Comparison of ENCODE assay signal across 22 cellular contexts in the genomic region with DNA sequence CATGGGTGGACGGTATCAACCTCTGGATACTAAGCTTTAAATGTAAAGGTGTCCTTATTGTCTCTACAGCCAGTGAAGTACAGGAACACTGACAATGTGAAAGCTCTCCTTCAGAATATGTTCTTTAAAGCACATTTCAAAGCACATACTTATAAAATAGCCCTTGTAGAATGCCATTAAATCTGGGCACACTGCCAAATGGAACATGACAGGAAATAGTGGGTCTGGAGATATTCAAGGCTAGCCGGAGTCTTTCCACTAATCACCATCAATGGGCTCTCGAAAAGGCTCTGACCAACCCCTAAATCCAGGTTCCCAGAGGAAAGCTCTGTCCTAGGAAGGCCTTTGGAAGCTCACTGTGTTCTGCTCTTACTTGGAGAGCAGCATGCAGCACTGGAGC. TPM values are rescaled to one million over a fixed set of nuclear protein-coding genes. Genes with fewer than 3 reads are reported as not detected.
A peak's percentile ranks its signal among the peaks of the same experiment; 100 is the strongest.
DNase-seq lines count a peak whose midpoint lies in the region; ATAC-seq and TF ChIP-seq lines count a peak whose summit lies in the region.
"Had no signal": no experiment of that assay in that cellular context is flagged by ENCODE, and none has a peak within 500 bp of the region (broad histone marks: within the 10 kb centered on the region; RNA-seq: fewer than 3 reads in every experiment).

No MANE protein-coding gene starts in this region.

- no peak for TF ChIP-seq CTCF in left lung (IDR thresholded peaks at IDR 0.05)

- H3K9me3 ChIP-seq in left lung, result peaks cover 0 to 6% of the 10 kb centered on the region in 2 donors
- H3K9me3 ChIP-seq: testis had no signal

- H3K27ac ChIP-seq in left lung, result no peak overlapping the region
- H3K27ac ChIP-seq in substantia nigra (ENCODE audit: low read depth, low read length, poor library complexity, severe bottlenecking), result no peak overlapping the region
- H3K27ac ChIP-seq: GM23248, sigmoid colon, testis had no signal

- DNase-seq in HT1080 (ENCODE audit: low read depth) (peak; percentile 14), NCI-H2081 (lab: John Stamatoyannopoulos, UW) (peak; percentile 45 to 75), NCI-H748 treated with DMSO at 0.1 percent for 48 hours (lab: John Stamatoyannopoulos, UW) (peak; percentile 49), left lung (no peak), substantia nigra (lab: John Stamatoyannopoulos, UW) (no peak), T1000 (lab: John Stamatoyannopoulos, UW) (no peak)
- DNase-seq: activated CD4-positive, alpha-beta T cell treated with anti-CD3 and anti-CD28 coated beads, Interleukin-2, amount 10 ng/mL, durations not matched to agents 7 days and 5 days; CD4-positive, alpha-beta T cell; DMS53; endodermal cell; GM23248; head of caudate nucleus; left ventricle myocardium superior; nephron progenitor cell; sigmoid colon; testis had no signal

- ATAC-seq in left lung (peak; percentile 56), GM19351 (IDR thresholded peaks at IDR 0.05; ENCODE audit: unreplicated experiment) (no peak)
- ATAC-seq: GM12878; left ventricle myocardium superior; Right ventricle myocardium inferior; stimulated activated memory B cell treated with anti-CD40 and anti-IgM and Interleukin-4, amounts not matched to agents 10 μg/mL and 1 μg/mL and 100 μg/mL, for 72 hours had no signal

- no peaks in the 10 kb centered on the region for H3K27me3 ChIP-seq in left lung
- H3K27me3 ChIP-seq: sigmoid colon, testis had no signal

- no peaks in the 10 kb centered on the region for H3K4me1 ChIP-seq in left lung
- H3K4me1 ChIP-seq: sigmoid colon, testis had no signal

- H3K4me3 ChIP-seq in left lung, result no peak overlapping the region
- H3K4me3 ChIP-seq: GM12878, GM23248, sigmoid colon, testis had no signal

- no peaks in the 10 kb centered on the region for H3K36me3 ChIP-seq in left lung
- H3K36me3 ChIP-seq: sigmoid colon had no signal

- intact Hi-C loops in left lung (cut with DNase I), result no loop called here

RNA-seq across cellular contexts. Expression of gene PLD5, which starts 46.6 kb away (rescaled TPM):
- total RNA-seq in HT1080 (2014; rRNA removed; shearing (Covaris generic)), result 0.33 and 1.2 TPM in 2 replicates
- polyA plus RNA-seq in HT1080 (2015; cell fraction: cytosol; rRNA removed), result 0.09 and 0.21 TPM in 2 replicates
- 0.11 TPM in 1 of 2 replicates, not detected in the other for polyA plus RNA-seq in HT1080 (2015; cell fraction: nucleus; rRNA removed)
- 10 to 100 TPM in 1 of 2 donors, under 1 TPM in 1; 0.55 to 11.0 TPM for total RNA-seq in left lung
- total RNA-seq: activated CD4-positive, alpha-beta T cell treated with anti-CD3 and anti-CD28 coated beads, Interleukin-2, amount 10 ng/mL, durations not matched to agents 7 days and 5 days; CD4-positive, alpha-beta T cell; GM12878; GM23248; left ventricle myocardium superior; NCI-H460; Right ventricle myocardium inferior; T-helper 1 cell treated with Interleukin-12 subunit alpha and Interleukin-12 subunit beta and Interleukin-4 antibody, amounts not matched to agents 30 ng/mL and 1 ng/mL, for 36 hours had no signal
- polyA plus RNA-seq: GM12878 had no signal

Comparison
In these comparisons a context has a peak if more than half of its experiments do, and no peak if none do; other contexts are left out.
1. DNase-seq: peak in HT1080 (single experiment), NCI-H2081 (2 of 2) and NCI-H748 treated with DMSO at 0.1 percent for 48 hours (single experiment); none in left lung (0 of 2), substantia nigra (0 of 49) and T1000 (single experiment).